8 cellular contexts compared by ENCODE assay signal in genomic region chr9:122122903-122123632, GRCh38. TPM values are rescaled to one million over a fixed set of nuclear protein-coding genes. Genes with fewer than 3 reads are reported as not detected.
DNase-seq lines count a peak whose midpoint lies in the region; ATAC-seq, FAIRE-seq and TF ChIP-seq lines count a peak whose summit lies in the region.

No MANE protein-coding gene starts in this region.

- in situ Hi-C loops in HAP-1 (cut with MboI; ENCODE audit: low sequenced_read_pairs) = loop anchor here (5.0 to 25.0 kb wide), 4 partner anchors 224 to 1239 kb away; partner anchors contain the start of gene CRB2

- no peak overlapping the region for H3K4me3 Mint-ChIP-seq in activated CD8-positive, alpha-beta T cell treated with anti-CD3 and anti-CD28 coated beads, Interleukin-2, amount 10 ng/mL, durations not matched to agents 7 days and 5 days
- H3K4me3 Mint-ChIP-seq in endodermal cell = no peak overlapping the region

- H3K36me3 ChIP-seq in HAP-1 (replicated peaks) (no peaks in the 10 kb centered on the region), endodermal cell (ENCODE audit: control insufficient read depth, insufficient read depth, low read length) (no peaks in the 10 kb centered on the region)

- H3K4me3 ChIP-seq in HAP-1 = no peak overlapping the region
- no peak overlapping the region for H3K4me3 ChIP-seq in endodermal cell (ENCODE audit: low read length)

- H3K27ac Mint-ChIP-seq in activated CD8-positive, alpha-beta T cell treated with anti-CD3 and anti-CD28 coated beads, Interleukin-2, amount 10 ng/mL, durations not matched to agents 7 days and 5 days = no peak overlapping the region
- H3K27ac Mint-ChIP-seq in endodermal cell = no peak overlapping the region

- no peaks in the 10 kb centered on the region for H3K36me3 Mint-ChIP-seq in activated CD8-positive, alpha-beta T cell treated with anti-CD3 and anti-CD28 coated beads, Interleukin-2, amount 10 ng/mL, durations not matched to agents 7 days and 5 days (ENCODE audit: low read depth)
- H3K36me3 Mint-ChIP-seq in endodermal cell (ENCODE audit: low read depth) = no peaks in the 10 kb centered on the region

- H3K9me3 ChIP-seq in HAP-1 = no peaks in the 10 kb centered on the region
- H3K9me3 ChIP-seq in endodermal cell (ENCODE audit: control insufficient read depth, low read length) = no peaks in the 10 kb centered on the region

- no peak overlapping the region for H3K9ac ChIP-seq in endodermal cell (ENCODE audit: extremely low read depth, low read length, poor library complexity, severe bottlenecking)

- no peak overlapping the region for H3K27ac ChIP-seq in endodermal cell (ENCODE audit: low read depth, low read length)

- H3K4me1 ChIP-seq in HAP-1 (no peaks in the 10 kb centered on the region), endodermal cell (ENCODE audit: control insufficient read depth, insufficient read depth, low read length) (peaks cover 2% of the 10 kb centered on the region)

- peaks cover 30% of the 10 kb centered on the region for H3K27me3 Mint-ChIP-seq in activated CD8-positive, alpha-beta T cell treated with anti-CD3 and anti-CD28 coated beads, Interleukin-2, amount 10 ng/mL, durations not matched to agents 7 days and 5 days (ENCODE audit: low read depth)
- H3K27me3 Mint-ChIP-seq in endodermal cell (ENCODE audit: insufficient read depth) = peaks cover 43% of the 10 kb centered on the region

- POLR2A ChIA-PET in activated CD8-positive, alpha-beta T cell treated with anti-CD3 and anti-CD28 coated beads, Interleukin-2, amount 10 ng/mL, durations not matched to agents 7 days and 5 days (lab: Charles Lee) = no interaction called here

- TF ChIP-seq CTCF in endodermal cell (conservative IDR thresholded peaks at IDR 0.05) = peak; percentile 99

- peaks cover 22% of the 10 kb centered on the region for H3K4me1 Mint-ChIP-seq in activated CD8-positive, alpha-beta T cell treated with anti-CD3 and anti-CD28 coated beads, Interleukin-2, amount 10 ng/mL, durations not matched to agents 7 days and 5 days (ENCODE audit: low read depth)
- H3K4me1 Mint-ChIP-seq in endodermal cell = peaks cover 9% of the 10 kb centered on the region

- H3K27me3 ChIP-seq in HAP-1 (ENCODE audit: low read depth) (no peaks in the 10 kb centered on the region), endodermal cell (ENCODE audit: control insufficient read depth, insufficient read depth, low read length, poor library complexity, severe bottlenecking) (peaks cover 43% of the 10 kb centered on the region)

- ATAC-seq in activated CD8-positive, alpha-beta T cell treated with anti-CD3 and anti-CD28 coated beads, Interleukin-2, amount 10 ng/mL, durations not matched to agents 7 days and 5 days = peak; percentile 63

- 42% methylated on average over 11 to 13 of the region's 13 CpGs for whole genome bisulfite sequencing in endodermal cell (ENCODE audit: insufficient coverage in 1 of 2, insufficient read length in 1 of 2), 2 experiments

- DNase-seq in CMK (ENCODE audit: low read depth) (peak; percentile 61), HAP-1 (ENCODE audit: low spot score in 2 of 2) (peak; percentile 43 to 86), NCI-H460 (ENCODE audit: extremely low read depth, low read depth) (peak; percentile 65), endodermal cell (peak; percentile 95), mucosa of gallbladder (ENCODE audit: low spot score) (peak; percentile 64), RCC 7860 (ENCODE audit: low spot score) (no peak)
- peak; percentile 81 for DNase-seq in activated CD8-positive, alpha-beta T cell treated with anti-CD3 and anti-CD28 coated beads, Interleukin-2, amount 10 ng/mL, durations not matched to agents 7 days and 5 days
- DNase-seq in stimulated activated CD8-positive, alpha-beta memory T cell treated with anti-CD3 and anti-CD28 coated beads, Interleukin-4, amount 100 ng/mL, for 4 hours (ENCODE audit: low read depth in 2 of 2, low spot score in 1 of 2) = peak; percentile 44 to 67

- CTCF ChIA-PET in activated CD8-positive, alpha-beta T cell treated with anti-CD3 and anti-CD28 coated beads, Interleukin-2, amount 10 ng/mL, durations not matched to agents 7 days and 5 days (lab: Charles Lee) = interaction anchor here (0.6 to 11.2 kb wide), 21 partner anchors 11 to 694 kb away, joined by 3 to 254 read pairs (median 6); partner anchors contain the start of genes MORN5, MRRF, NDUFA8 and RBM18

- no peak for FAIRE-seq in RCC 7860 (lab: Jason Lieb, UNC)

- no peaks in the 10 kb centered on the region for H3K9me3 Mint-ChIP-seq in activated CD8-positive, alpha-beta T cell treated with anti-CD3 and anti-CD28 coated beads, Interleukin-2, amount 10 ng/mL, durations not matched to agents 7 days and 5 days (ENCODE audit: insufficient read depth)
- no peaks in the 10 kb centered on the region for H3K9me3 Mint-ChIP-seq in endodermal cell

RNA-seq across cellular contexts. Expression of gene TTLL11, which starts 30.0 kb away (rescaled TPM):
- 2.1 and 4.0 TPM in 2 replicates for total RNA-seq in NCI-H460 (2014; rRNA removed; shearing (Covaris generic))
- polyA plus RNA-seq in NCI-H460 (2014; cell fraction: nucleus; rRNA removed) = 0.47 and 2.4 TPM in 2 replicates
- 1 to 10 TPM; 2.6 to 3.3 TPM for total RNA-seq in activated CD8-positive, alpha-beta T cell treated with anti-CD3 and anti-CD28 coated beads, Interleukin-2, amount 10 ng/mL, durations not matched to agents 7 days and 5 days
- under 1 TPM in 1 of 2 donors, not detected in 1; 0.68 TPM for total RNA-seq in endodermal cell
- polyA plus RNA-seq in endodermal cell (2013, experiment 1 of 2) = 2.4 TPM
- 3.3 TPM for polyA plus RNA-seq in endodermal cell (2013, experiment 2 of 2)
- total RNA-seq in mucosa of gallbladder = 10.9 TPM

RNA-seq across cellular contexts. Expression of gene NDUFA8, which starts 36.5 kb away (rescaled TPM):
- total RNA-seq in NCI-H460 (2014; rRNA removed; shearing (Covaris generic)) = 46.6 and 64.2 TPM in 2 replicates
- 33.4 and 47.2 TPM in 2 replicates for polyA plus RNA-seq in NCI-H460 (2014; cell fraction: nucleus; rRNA removed)
- 10 to 100 TPM; 40.5 to 42.2 TPM for total RNA-seq in activated CD8-positive, alpha-beta T cell treated with anti-CD3 and anti-CD28 coated beads, Interleukin-2, amount 10 ng/mL, durations not matched to agents 7 days and 5 days
- total RNA-seq in endodermal cell (10 to 100 TPM; 65.8 to 67.8 TPM), mucosa of gallbladder (68.0 TPM)
- polyA plus RNA-seq in endodermal cell (2013, experiment 1 of 2) = 83.6 TPM
- 79.7 TPM for polyA plus RNA-seq in endodermal cell (2013, experiment 2 of 2)

RNA-seq across cellular contexts. Expression of gene MORN5, which starts 36.6 kb away (rescaled TPM):
- not detected in 2 replicates for total RNA-seq in NCI-H460 (2014; rRNA removed; shearing (Covaris generic))
- not detected in 2 replicates for polyA plus RNA-seq in NCI-H460 (2014; cell fraction: nucleus; rRNA removed)
- not detected for total RNA-seq in activated CD8-positive, alpha-beta T cell treated with anti-CD3 and anti-CD28 coated beads, Interleukin-2, amount 10 ng/mL, durations not matched to agents 7 days and 5 days
- total RNA-seq in endodermal cell (under 1 TPM in 1 of 2 donors, not detected in 1; 0.81 TPM), mucosa of gallbladder (7.8 TPM)
- polyA plus RNA-seq in endodermal cell (2013, experiment 1 of 2) = 0.71 TPM
- polyA plus RNA-seq in endodermal cell (2013, experiment 2 of 2) = 0.58 TPM
